ENCODE assay signal across 33 cellular contexts in the genomic region with DNA sequence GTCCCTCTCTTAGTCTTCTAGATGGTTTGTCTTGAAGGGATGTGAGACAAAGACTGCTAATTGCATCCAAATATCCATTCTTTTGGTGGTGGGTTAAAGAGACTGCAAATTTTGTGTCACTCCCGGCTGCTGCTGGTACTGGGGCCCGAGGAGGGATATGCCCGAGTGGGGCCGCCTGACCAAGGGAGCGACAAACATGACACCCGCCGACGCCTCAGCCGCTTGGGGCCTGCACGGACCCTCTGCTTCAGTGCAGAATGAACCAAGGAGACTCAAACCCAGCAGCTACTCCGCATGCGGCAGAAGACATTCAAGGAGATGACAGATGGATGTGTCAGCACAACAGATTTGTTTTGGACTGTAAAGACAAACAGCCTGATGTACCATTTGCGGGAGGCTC. TPM values are rescaled to one million over a fixed set of nuclear protein-coding genes. Genes with fewer than 3 reads are reported as not detected.
"Had no signal": no experiment of that assay in that cellular context is flagged by ENCODE, and none has a peak within 500 bp of the region (broad histone marks: within the 10 kb centered on the region; RNA-seq: fewer than 3 reads in every experiment).

No MANE protein-coding gene starts in this region.

- H3K27ac ChIP-seq: adrenal gland, heart left ventricle, left lung, lower lobe of right lung, pancreas, prostate gland, spleen, tibial nerve had no signal

- FAIRE-seq: pancreas had no signal

- H3K27ac Mint-ChIP-seq: activated B cell treated with CpG ODN at 0.5 μM for 24 hours; activated CD8-positive, alpha-beta T cell treated with anti-CD3 and anti-CD28 coated beads for 36 hours; activated naive CD8-positive, alpha-beta T cell; effector memory CD8-positive, alpha-beta T cell; naive B cell; T-helper 2 cell treated with Interferon-gamma antibody and Interleukin-4, amounts not matched to agents 5 μg/mL and 100 μg/mL, for 36 hours had no signal

- H3K4me1 ChIP-seq: adrenal gland, heart left ventricle, left lung, lower lobe of right lung, pancreas, prostate gland, spleen, tibial nerve had no signal

- H3K4me3 ChIP-seq: adrenal gland, heart left ventricle, left lung, lower lobe of right lung, pancreas, prostate gland, spleen, tibial nerve had no signal

- H3K9me3 ChIP-seq: adrenal gland, heart left ventricle, left lung, lower lobe of right lung, pancreas, prostate gland, spleen, tibial nerve had no signal

- DNase-seq: activated B cell treated with CpG ODN at 0.5 μM for 24 hours; activated CD4-positive, alpha-beta T cell treated with anti-CD3 and anti-CD28 coated beads, Interleukin-2, amount 50 U/mL, for 1 hour; activated CD8-positive, alpha-beta T cell treated with anti-CD3 and anti-CD28 coated beads for 36 hours; activated naive CD4-positive, alpha-beta T cell treated with Interleukin-2 at 50 U/mL for 16 hours; activated T-cell treated with anti-CD3 and anti-CD28 coated beads, Interleukin-2, amount 50 U/mL, for 48 hours; adrenal gland; aorta; cortex of kidney; effector memory CD8-positive, alpha-beta T cell; heart left ventricle; kidney glomerular epithelial cell; left lung; lower lobe of right lung; naive B cell; nucleus accumbens; pancreas; spleen; stimulated activated naive CD4-positive, alpha-beta T cell treated with Interleukin-2 at 50 U/mL for 16 hours; T-helper 1 cell had no signal

- H3K4me1 Mint-ChIP-seq: activated B cell treated with CpG ODN at 0.5 μM for 24 hours, naive B cell had no signal

- H3K4me3 Mint-ChIP-seq: activated B cell treated with CpG ODN at 0.5 μM for 24 hours; activated CD8-positive, alpha-beta T cell treated with anti-CD3 and anti-CD28 coated beads for 36 hours; activated naive CD8-positive, alpha-beta T cell; effector memory CD8-positive, alpha-beta T cell; naive B cell; neural crest cell; T-helper 2 cell treated with Interferon-gamma antibody and Interleukin-4, amounts not matched to agents 5 μg/mL and 100 μg/mL, for 36 hours had no signal

- H3K9me3 Mint-ChIP-seq: activated B cell treated with CpG ODN at 0.5 μM for 24 hours; activated CD8-positive, alpha-beta T cell treated with anti-CD3 and anti-CD28 coated beads for 36 hours; effector memory CD8-positive, alpha-beta T cell; neural crest cell; T-helper 2 cell treated with Interferon-gamma antibody and Interleukin-4, amounts not matched to agents 5 μg/mL and 100 μg/mL, for 36 hours had no signal

- H3K36me3 ChIP-seq: adrenal gland, heart left ventricle, left lung, lower lobe of right lung, pancreas, prostate gland, spleen, tibial nerve had no signal

- H3K36me3 Mint-ChIP-seq: activated naive CD8-positive, alpha-beta T cell; brain; naive B cell had no signal

RNA-seq across cellular contexts. Expression of gene ARX, which starts 13.5 kb away (rescaled TPM):
- total RNA-seq: activated B cell treated with CpG ODN at 0.5 μM for 24 hours; activated CD8-positive, alpha-beta T cell treated with anti-CD3 and anti-CD28 coated beads for 36 hours; adrenal gland; aorta; cardiac septum; chondrocyte; fibroblast of lung; fibroblast of villous mesenchyme; heart left ventricle; mesenteric fat pad; mucosa of gallbladder; tibial nerve; urinary bladder had no signal
- polyA plus RNA-seq: adrenal gland, aorta, esophagus, fibroblast of lung, heart left ventricle, spleen, urinary bladder had no signal
